13 cellular contexts compared by ENCODE assay signal in genomic region chr2:138421971-138422335, GRCh38.
DNase-seq lines count a peak whose midpoint lies in the region; ATAC-seq and TF ChIP-seq lines count a peak whose summit lies in the region.
"Had no signal": no experiment of that assay in that cellular context is flagged by ENCODE, and none has a peak within 500 bp of the region (broad histone marks: within the 10 kb centered on the region; RNA-seq: fewer than 3 reads in every experiment).

No MANE protein-coding gene starts in this region.

- peak; percentile 7 for DNase-seq in AG04450 (ENCODE audit: low read depth, low spot score)
- DNase-seq in HS-5 (ENCODE audit: low read depth): peak; percentile 68
- DNase-seq in amniotic stem cell (lab: John Stamatoyannopoulos, UW): peak; percentile 37
- no peak for DNase-seq in left colon
- no peak for DNase-seq in NK-92 (lab: John Stamatoyannopoulos, UW; ENCODE audit: unreplicated experiment)
- DNase-seq: activated naive CD4-positive, alpha-beta T cell treated with anti-CD3 and anti-CD28 coated beads, Interleukin-2, amount 10 ng/mL, durations not matched to agents 7 days and 5 days; DND-41; small intestine; tibial artery had no signal

- no peak for TF ChIP-seq CTCF in AG04450 (IDR thresholded peaks at IDR 0.05; ENCODE audit: low read depth, low read length)

- intact Hi-C loops in left colon (cut with DNase I, micrococcal nuclease): no loop called here

- peak; percentile 81 for ATAC-seq in left colon
- no peak for ATAC-seq in GM18498 (IDR thresholded peaks at IDR 0.05; ENCODE audit: unreplicated experiment)
- no peak for ATAC-seq in HG03469 (IDR thresholded peaks at IDR 0.05; ENCODE audit: unreplicated experiment)
- no peak for ATAC-seq in GM21529 (IDR thresholded peaks at IDR 0.05; ENCODE audit: unreplicated experiment)

- CTCF ChIA-PET in AG04450 (lab: Charles Lee): interaction anchor here (1.6 kb wide), 1 partner anchor 47 kb away, joined by 3 read pairs; no protein-coding TSS in a partner anchor

- peaks cover 2% of the 10 kb centered on the region; the same call in 1 of the 2 replicates for H3K9me3 ChIP-seq in AG04450 (ENCODE audit: control insufficient read depth, insufficient read depth, low read length)

- no peaks in the 10 kb centered on the region for H3K27me3 ChIP-seq in AG04450 (ENCODE audit: control insufficient read depth, insufficient read depth, low read length)
- H3K27me3 ChIP-seq: tibial artery had no signal

- POLR2A ChIA-PET in AG04450 (lab: Yijun Ruan, JAX): no interaction called here

- no peak overlapping the region for H3K27ac ChIP-seq in AG04450 (ENCODE audit: low read depth, low read length)
- H3K27ac ChIP-seq: KMS-11, tibial artery had no signal

- no peak overlapping the region for H3K4me3 ChIP-seq in AG04450 (ENCODE audit: low read depth, low read length)
- H3K4me3 ChIP-seq: tibial artery had no signal

Comparison
In these comparisons a context has a peak if more than half of its experiments do, and no peak if none do; other contexts are left out.
1. DNase-seq: peak in AG04450 (single experiment), HS-5 (single experiment) and amniotic stem cell (single experiment); none in left colon (0 of 2) and NK-92 (single experiment).